In the genomic region with DNA sequence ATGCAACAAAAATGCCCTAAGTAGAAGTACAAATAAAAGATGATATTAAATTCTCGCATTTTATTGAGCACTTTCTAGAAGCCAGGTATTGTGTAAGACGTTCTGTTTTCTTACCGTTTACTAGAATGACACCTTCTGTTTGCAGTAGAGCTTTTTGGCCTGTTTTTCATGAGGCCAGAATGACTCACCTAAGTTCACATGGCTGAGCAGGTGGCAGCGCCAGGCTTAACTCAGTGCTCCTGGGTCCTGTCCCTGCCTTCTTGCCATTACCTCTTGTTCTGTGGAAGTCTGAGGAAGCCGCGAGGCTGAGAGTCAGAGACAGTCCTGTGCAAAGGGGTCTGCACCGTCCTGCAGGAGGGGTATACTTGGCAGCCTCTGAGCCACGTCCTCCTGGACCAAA, we compare ENCODE assay signal across 14 cellular contexts.
A peak's percentile ranks its signal among the peaks of the same experiment; 100 is the strongest.
DNase-seq lines count a peak whose midpoint lies in the region; ATAC-seq, FAIRE-seq and TF ChIP-seq lines count a peak whose summit lies in the region.
"Had no signal": no experiment of that assay in that cellular context is flagged by ENCODE, and none has a peak within 500 bp of the region (broad histone marks: within the 10 kb centered on the region; RNA-seq: fewer than 3 reads in every experiment).

No MANE protein-coding gene starts in this region.

- peak; percentile 87 for FAIRE-seq in GM12891 (lab: Jason Lieb, UNC)
- FAIRE-seq in pancreas (lab: Jason Lieb, UNC) = no peak
- FAIRE-seq: TTC549 had no signal

- intact Hi-C loops in pancreas (cut with DNase I) = no loop called here

- TF ChIP-seq POLR2A in GM12891 (IDR thresholded peaks at IDR 0.05; ENCODE audit: low read depth, low read length) = no peak

- H3K27ac ChIP-seq in OCI-LY1 (ENCODE audit: low read depth, low read length, poor library complexity, severe bottlenecking) = peak overlapping the region; percentile 100
- H3K27ac ChIP-seq in pancreas = peak overlapping the region in 1 of 4 donors; percentile 6
- H3K27ac ChIP-seq: HL-60, parathyroid adenoma, thoracic aorta had no signal

- 63% methylated on average over 8 of the region's 8 CpGs for WGBS in pancreas, 2 donors

- peaks cover 31% of the 10 kb centered on the region; the same call in 1 of the 2 replicates for H3K79me2 ChIP-seq in OCI-LY1 (ENCODE audit: insufficient read depth, low read length)
- H3K79me2 ChIP-seq: parathyroid adenoma had no signal

- H3K9me3 ChIP-seq in OCI-LY1 (ENCODE audit: low read length) = no peaks in the 10 kb centered on the region
- H3K9me3 ChIP-seq in pancreas = no peaks in the 10 kb centered on the region
- H3K9me3 ChIP-seq: thoracic aorta had no signal

- DNase-seq in GM12891 (ENCODE audit: insufficient read length, low spot score) = no peak
- peak in 3 of 6 donors; percentile 28 to 64 (median 50) for DNase-seq in pancreas
- DNase-seq in OCI-M1 (lab: John Stamatoyannopoulos, UW) = no peak
- no peak for DNase-seq in stimulated activated CD4-positive, alpha-beta T cell treated with anti-CD3 and anti-CD28 coated beads, Interleukin-4, amount 100 ng/mL, for 4 hours
- no peak for DNase-seq in NCI-H2171 treated with DMSO at 0.1 percent for 48 hours (lab: John Stamatoyannopoulos, UW)
- DNase-seq: activated CD8-positive, alpha-beta memory T cell treated with anti-CD3 and anti-CD28 coated beads, Interleukin-2, amount 50 U/mL, for 4 hours; CD4-positive, CD25-positive, alpha-beta regulatory T cell had no signal

- H3K4me3 ChIP-seq in OCI-LY1 (ENCODE audit: low read depth, low read length, poor library complexity, severe bottlenecking) (peak overlapping the region; percentile 57), pancreas (no peak overlapping the region)
- H3K4me3 ChIP-seq: thoracic aorta had no signal

- peak overlapping the region; percentile 83 for H3K9ac ChIP-seq in OCI-LY1 (ENCODE audit: low read length)
- H3K9ac ChIP-seq: parathyroid adenoma had no signal

- ATAC-seq in esophagus mucosa (peak; percentile 88), pancreas (peak; percentile 84 to 93 (median 87)), GM21526 (IDR thresholded peaks at IDR 0.05; ENCODE audit: low FRiP score, unreplicated experiment) (no peak)

- peaks cover 56% of the 10 kb centered on the region for H3K36me3 ChIP-seq in OCI-LY1 (ENCODE audit: insufficient read depth, low read length)
- no peaks in the 10 kb centered on the region for H3K36me3 ChIP-seq in pancreas
- H3K36me3 ChIP-seq: thoracic aorta had no signal

- H3K4me1 ChIP-seq in OCI-LY1 (ENCODE audit: insufficient read depth, low read length, severe bottlenecking) (peaks cover 63% of the 10 kb centered on the region), pancreas (peaks cover 7 to 23% (median 14%) of the 10 kb centered on the region in 3 donors)

- H3F3A ChIP-seq in OCI-LY1 (ENCODE audit: insufficient read depth, low read length) = no peaks in the 10 kb centered on the region

- TF ChIP-seq CTCF in OCI-LY1 (IDR thresholded peaks at IDR 0.05; ENCODE audit: low read length) (no peak), pancreas (IDR thresholded peaks at IDR 0.05) (no peak)

- H3K27me3 ChIP-seq in OCI-LY1 (ENCODE audit: insufficient read depth, low read length) (no peaks in the 10 kb centered on the region), pancreas (no peaks in the 10 kb centered on the region)

- no peaks in the 10 kb centered on the region for H3K9me2 ChIP-seq in OCI-LY1 (ENCODE audit: low read depth, low read length)

- peak overlapping the region; percentile 78 for H3K4me2 ChIP-seq in OCI-LY1 (ENCODE audit: low read length)

- H4K20me1 ChIP-seq in OCI-LY1 (ENCODE audit: insufficient read depth, low read length) = no peaks in the 10 kb centered on the region

- H2AFZ ChIP-seq in OCI-LY1 (ENCODE audit: low read length) = no peak overlapping the region
- H2AFZ ChIP-seq: parathyroid adenoma had no signal

TF ChIP-seq in GM12891, 5 proteins besides CTCF, POLR2A, EP300 and RAD21:
- TF ChIP-seq POU2F2 (IDR thresholded peaks at IDR 0.05; ENCODE audit: low read depth, low read length) (no peak), POLR2AphosphoS5 (IDR thresholded peaks at IDR 0.05; ENCODE audit: low read depth, low read length) (peak; percentile 50; the same call in 1 of the 2 replicates)
